28 cellular contexts compared by ENCODE assay signal in the genomic region with DNA sequence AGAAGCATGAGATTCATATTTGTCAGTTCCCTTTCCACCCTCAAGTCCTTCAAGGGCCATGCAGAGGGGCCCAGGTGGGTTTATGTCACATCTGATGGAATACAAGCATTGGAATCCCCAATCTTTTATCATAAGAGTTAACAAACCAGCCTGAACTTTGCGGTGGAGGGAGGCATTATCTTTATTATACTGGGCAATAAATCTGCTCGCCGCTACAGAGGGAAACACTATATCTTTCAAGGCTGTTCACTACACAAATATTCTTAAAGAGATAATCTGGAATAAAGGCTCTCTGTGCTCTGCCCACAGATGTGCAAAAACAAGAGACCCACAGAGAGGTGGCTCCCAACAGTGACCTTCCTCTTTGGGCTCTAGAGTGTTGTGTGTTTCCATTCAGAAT.
"Had no signal": no experiment of that assay in that cellular context is flagged by ENCODE, and none has a peak within 500 bp of the region (broad histone marks: within the 10 kb centered on the region; RNA-seq: fewer than 3 reads in every experiment).

No MANE protein-coding gene starts in this region.

- DNase-seq: activated CD4-positive, alpha-beta memory T cell treated with anti-CD3 and anti-CD28 coated beads for 36 hours; activated CD4-positive, alpha-beta T cell treated with anti-CD3 and anti-CD28 coated beads for 36 hours; activated CD4-positive, alpha-beta T cell treated with anti-CD3 and anti-CD28 coated beads, Interleukin-2, amount 10 ng/mL, durations not matched to agents 24 days and 14 days; activated CD4-positive, CD25-positive, alpha-beta regulatory T cell; activated CD4-positive, CD25-positive, alpha-beta regulatory T cell treated with anti-CD3 and anti-CD28 coated beads, Interleukin-2, amount 50 U/mL, for 72 hours; activated CD8-positive, alpha-beta memory T cell treated with anti-CD3 and anti-CD28 coated beads, Interleukin-2, amount 10 ng/mL, durations not matched to agents 7 days and 5 days; activated CD8-positive, alpha-beta memory T cell treated with anti-CD3 and anti-CD28 coated beads, Interleukin-2, amount 50 U/mL, for 4 hours; activated CD8-positive, alpha-beta T cell treated with anti-CD3 and anti-CD28 coated beads, Interleukin-2, amount 10 ng/mL, durations not matched to agents 7 days and 5 days; activated effector memory CD4-positive, alpha-beta T cell treated with anti-CD3 and anti-CD28 coated beads, Interleukin-2, amount 50 U/mL, for 16 hours; activated naive CD4-positive, alpha-beta T cell treated with anti-CD3 and anti-CD28 coated beads for 36 hours; activated naive CD8-positive, alpha-beta T cell treated with anti-CD3 and anti-CD28 coated beads for 36 hours; activated naive CD8-positive, alpha-beta T cell treated with anti-CD3 and anti-CD28 coated beads, Interleukin-2, amount 50 U/mL, for 24 hours; activated T-cell treated with anti-CD3 and anti-CD28 coated beads, Interleukin-2, amount 50 U/mL, for 1 hour; activated T-cell treated with anti-CD3 and anti-CD28 coated beads, Interleukin-2, amount 50 U/mL, for 48 hours; adrenal gland; central memory CD4-positive, alpha-beta T cell; cerebellar nuclear complex; effector CD4-positive, alpha-beta T cell; effector memory CD8-positive, alpha-beta T cell; erythroblast; foreskin melanocyte; T-helper 2 cell had no signal

- ATAC-seq: activated CD4-positive, alpha-beta T cell treated with anti-CD3 and anti-CD28 coated beads for 36 hours; activated CD8-positive, alpha-beta memory T cell treated with anti-CD3 and anti-CD28 coated beads, Interleukin-2, amount 10 ng/mL, durations not matched to agents 7 days and 5 days; activated CD8-positive, alpha-beta T cell treated with anti-CD3 and anti-CD28 coated beads, Interleukin-2, amount 10 ng/mL, durations not matched to agents 7 days and 5 days; activated naive CD8-positive, alpha-beta T cell treated with anti-CD3 and anti-CD28 coated beads, Interleukin-2, amount 50 U/mL, for 24 hours; effector memory CD8-positive, alpha-beta T cell; gastroesophageal sphincter had no signal

- H3K4me3 ChIP-seq: adrenal gland, ascending aorta, breast epithelium, cardiac muscle cell, coronary artery, esophagus muscularis mucosa, gastroesophageal sphincter had no signal
